Comparison of ENCODE assay signal across 1 cellular context in genomic region chr15:33955945-33956344, GRCh38.
TF ChIP-seq lines count a peak whose summit lies in the region.

No MANE protein-coding gene starts in this region.

TF ChIP-seq in H1, 55 proteins besides CTCF, POLR2A, EP300 and RAD21:
- no peak for TF ChIP-seq CBX8 (IDR thresholded peaks at IDR 0.05; ENCODE audit: borderline replicate concordance, low read depth, low read length)
- TF ChIP-seq EGR1 (IDR thresholded peaks at IDR 0.05; ENCODE audit: borderline replicate concordance, low read depth, low read length), result no peak
